Comparison of ENCODE assay signal across 1 cellular context in the genomic region with DNA sequence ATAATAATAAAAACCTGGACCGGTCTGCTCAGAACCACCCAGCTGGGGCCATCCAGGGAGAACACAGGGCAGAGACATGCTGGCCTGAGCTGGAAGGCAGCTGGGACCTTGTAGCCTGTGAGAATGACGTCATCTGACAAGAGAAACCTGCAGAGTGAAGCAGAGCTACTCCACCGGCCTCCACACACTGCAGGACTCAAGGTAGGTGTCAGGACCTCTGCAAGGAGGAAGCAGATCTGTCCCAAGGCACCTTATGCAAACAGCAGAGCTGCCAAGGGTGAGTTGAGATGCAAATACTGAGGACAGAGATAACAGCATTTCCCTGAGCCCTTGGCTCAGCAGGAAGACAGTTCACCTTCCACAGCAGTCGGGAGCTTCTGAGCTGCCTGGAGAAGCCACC.
A peak's percentile ranks its signal among the peaks of the same experiment; 100 is the strongest.
TF ChIP-seq lines count a peak whose summit lies in the region.

No MANE protein-coding gene starts in this region.

TF ChIP-seq in K562, 482 proteins besides CTCF, POLR2A, EP300 and RAD21:
- TF ChIP-seq JUND (IDR thresholded peaks at IDR 0.05; ENCODE audit: borderline replicate concordance, low read depth, low read length), result 0 out of 2 replicates have a peak, but pooled peaks have one; percentile 24
- TF ChIP-seq JUND (tag; IDR thresholded peaks at IDR 0.05; ENCODE audit: borderline replicate concordance, low read depth, low read length), result no peak; the same call in 2 of the 3 replicates
- no peak for TF ChIP-seq CREM (IDR thresholded peaks at IDR 0.05; ENCODE audit: low read depth)
- peak; percentile 77; the same call in 1 of the 2 replicates for TF ChIP-seq ATF7 (IDR thresholded peaks at IDR 0.05)
- TF ChIP-seq JUNB (CRISPR knock-in tag; conservative IDR thresholded peaks at IDR 0.05), result 0 out of 2 replicates have a peak, but pooled peaks have one; percentile 24
- TF ChIP-seq, protein P1, sequence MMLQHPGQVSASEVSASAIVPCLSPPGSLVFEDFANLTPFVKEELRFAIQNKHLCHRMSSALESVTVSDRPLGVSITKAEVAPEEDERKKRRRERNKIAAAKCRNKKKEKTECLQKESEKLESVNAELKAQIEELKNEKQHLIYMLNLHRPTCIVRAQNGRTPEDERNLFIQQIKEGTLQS (IDR thresholded peaks at IDR 0.05), result peak; percentile 71
- TF ChIP-seq, protein P1 (CRISPR knock-in tag; conservative IDR thresholded peaks at IDR 0.05), result no peak
